ENCODE assay signal across 9 cellular contexts in the genomic region with DNA sequence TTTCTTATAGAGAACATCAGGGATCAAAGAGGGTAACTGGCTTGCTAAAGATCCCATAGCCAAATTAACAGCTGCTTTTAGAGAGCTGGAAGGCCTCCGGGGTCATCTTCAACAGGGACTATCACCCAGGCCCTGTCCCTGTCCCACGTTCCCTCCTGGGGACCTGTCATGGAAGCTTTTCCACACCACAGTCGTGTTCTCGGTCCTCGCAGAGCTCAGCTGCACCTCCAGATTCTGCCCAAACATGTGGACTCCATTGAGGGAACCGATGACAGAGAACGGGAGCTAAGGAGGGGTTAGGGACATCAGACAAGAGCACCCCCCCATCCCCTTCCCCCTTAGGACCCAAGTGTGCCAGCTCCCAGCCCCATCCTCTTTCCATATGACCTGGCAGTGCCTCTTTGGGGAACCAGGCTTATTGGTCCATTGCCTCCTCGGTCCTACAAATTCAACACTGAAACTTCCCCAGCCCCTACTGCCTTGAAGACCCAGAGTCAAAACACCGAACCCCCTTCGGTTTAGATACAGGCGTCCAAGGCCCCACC. TPM values are rescaled to one million over a fixed set of nuclear protein-coding genes. Genes with fewer than 3 reads are reported as not detected.
DNase-seq lines count a peak whose midpoint lies in the region; ATAC-seq and TF ChIP-seq lines count a peak whose summit lies in the region.
"Had no signal": no experiment of that assay in that cellular context is flagged by ENCODE, and none has a peak within 500 bp of the region (broad histone marks: within the 10 kb centered on the region; RNA-seq: fewer than 3 reads in every experiment).

No MANE protein-coding gene starts in this region.

- peaks cover 33 to 53% (median 46%) of the 10 kb centered on the region in 3 donors for H3K4me1 Mint-ChIP-seq in CD8-positive, alpha-beta memory T cell

- POLR2A ChIA-PET in CD8-positive, alpha-beta memory T cell (lab: Charles Lee) = interaction anchor here (1.3 to 2.1 kb wide), 4 partner anchors 12 to 64 kb away, joined by 3 to 8 read pairs (median 5); partner anchors contain the start of genes AKT1S1 and TBC1D17

- DNase-seq in CD8-positive, alpha-beta memory T cell = no peak
- DNase-seq in Peyer's patch (no peak), epithelial cell of esophagus (ENCODE audit: low read depth) (no peak), ovary (no peak), posterior vena cava (ENCODE audit: low spot score) (no peak)
- DNase-seq: activated CD4-positive, CD25-positive, alpha-beta regulatory T cell treated with anti-CD3 and anti-CD28 coated beads, Interleukin-2, amount 50 U/mL, for 72 hours had no signal

- peak overlapping the region; percentile 90 to 98 (median 96) for H3K4me3 Mint-ChIP-seq in CD8-positive, alpha-beta memory T cell

- peak overlapping the region; percentile 96 to 100 (median 100) for H3K27ac Mint-ChIP-seq in CD8-positive, alpha-beta memory T cell

- H3K9me3 Mint-ChIP-seq in CD8-positive, alpha-beta memory T cell = no peaks in the 10 kb centered on the region

- peaks cover 0 to 4% of the 10 kb centered on the region in 2 donors for H3K27me3 Mint-ChIP-seq in CD8-positive, alpha-beta memory T cell

- H3K36me3 Mint-ChIP-seq in CD8-positive, alpha-beta memory T cell = peaks cover 0 to 11% (median 0%) of the 10 kb centered on the region in 3 donors

- no peak for ATAC-seq in GM19351 (IDR thresholded peaks at IDR 0.05; ENCODE audit: unreplicated experiment)
- ATAC-seq in GM21367 (IDR thresholded peaks at IDR 0.05; ENCODE audit: unreplicated experiment) = no peak
- ATAC-seq in GM21737 (IDR thresholded peaks at IDR 0.05; ENCODE audit: unreplicated experiment) = no peak

- H3K36me3 ChIP-seq in CD8-positive, alpha-beta memory T cell (ENCODE audit: insufficient read depth, low read length) = no peaks in the 10 kb centered on the region
- no peaks in the 10 kb centered on the region for H3K36me3 ChIP-seq in Peyer's patch
- H3K36me3 ChIP-seq in ovary = no peaks in the 10 kb centered on the region

- no peaks in the 10 kb centered on the region for H3K27me3 ChIP-seq in CD8-positive, alpha-beta memory T cell (ENCODE audit: insufficient read depth, low read length, poor library complexity, severe bottlenecking)
- H3K27me3 ChIP-seq in Peyer's patch (no peaks in the 10 kb centered on the region), ovary (no peaks in the 10 kb centered on the region)

- TF ChIP-seq CTCF in Peyer's patch (IDR thresholded peaks at IDR 0.05) (no peak), epithelial cell of esophagus (IDR thresholded peaks at IDR 0.05; ENCODE audit: insufficient read depth, low read depth, low read length, missing control alignments) (no peak), ovary (IDR thresholded peaks at IDR 0.05) (no peak)

- no peak for TF ChIP-seq POLR2A in Peyer's patch (IDR thresholded peaks at IDR 0.05)
- no peak for TF ChIP-seq POLR2A in ovary (IDR thresholded peaks at IDR 0.05)

- WGBS in ovary, 3 donors = 32 to 37% (median 36%) methylated on average over 11 of the region's 11 CpGs

- intact Hi-C loops in ovary (cut with DNase I) = no loop called here
- intact Hi-C loops in posterior vena cava (cut with DNase I) = no loop called here

- H3K27ac ChIP-seq in CD8-positive, alpha-beta memory T cell (ENCODE audit: low read depth, low read length) = peak overlapping the region; percentile 100
- H3K27ac ChIP-seq in Peyer's patch (peak overlapping the region; percentile 75 to 86 (median 80)), ovary (peak overlapping the region; percentile 86 to 87)

- TF ChIP-seq EP300 in ovary (IDR thresholded peaks at IDR 0.05) = no peak

- CTCF ChIA-PET in CD8-positive, alpha-beta memory T cell (lab: Charles Lee) = interaction anchor here (1.2 to 2.0 kb wide), 5 partner anchors 38 to 95 kb away, joined by 3 to 8 read pairs (median 4); partner anchors contain the start of genes AKT1S1, AP2A1, PTOV1 and TBC1D17

- peak overlapping the region; percentile 100 for H3K4me3 ChIP-seq in CD8-positive, alpha-beta memory T cell (ENCODE audit: low read length)
- H3K4me3 ChIP-seq in Peyer's patch (peak overlapping the region; percentile 52 to 80 (median 58)), epithelial cell of esophagus (ENCODE audit: low read length) (peak overlapping the region; percentile 88), ovary (peak overlapping the region; percentile 66)

- H3K4me1 ChIP-seq in CD8-positive, alpha-beta memory T cell (ENCODE audit: insufficient read depth, low read length) = peaks cover 32% of the 10 kb centered on the region
- H3K4me1 ChIP-seq in Peyer's patch = peaks cover 0 to 36% (median 7%) of the 10 kb centered on the region in 4 donors
- H3K4me1 ChIP-seq in ovary (ENCODE audit: insufficient read depth) = peaks cover 7% of the 10 kb centered on the region

- no peaks in the 10 kb centered on the region for H3K9me3 ChIP-seq in CD8-positive, alpha-beta memory T cell (ENCODE audit: low read length)
- H3K9me3 ChIP-seq in Peyer's patch = no peaks in the 10 kb centered on the region
- H3K9me3 ChIP-seq in ovary = no peaks in the 10 kb centered on the region

RNA-seq across cellular contexts. Expression of gene FUZ, which starts 0.6 kb away (rescaled TPM):
- 10 to 100 TPM; 26.1 to 30.1 TPM for total RNA-seq in CD8-positive, alpha-beta memory T cell
- polyA plus RNA-seq in CD8-positive, alpha-beta memory T cell = 4.5 TPM
- total RNA-seq in Peyer's patch (10 to 100 TPM in 3 of 4 donors, 1 to 10 TPM in 1; 4.1 to 13.8 (median 12.3) TPM), ovary (10 to 100 TPM; 23.3 to 48.6 (median 27.5) TPM), posterior vena cava (10 to 100 TPM in 1 of 2 donors, 1 to 10 TPM in 1; 6.9 to 12.2 TPM)
- polyA plus RNA-seq in ovary = 10 to 100 TPM; 13.4 to 36.9 TPM

RNA-seq across cellular contexts. Expression of gene MED25, which starts 5.6 kb away (rescaled TPM):
- total RNA-seq in CD8-positive, alpha-beta memory T cell = 10 to 100 TPM; 42.3 to 47.2 TPM
- polyA plus RNA-seq in CD8-positive, alpha-beta memory T cell = 23.7 TPM
- 10 to 100 TPM; 29.7 to 57.7 (median 41.8) TPM for total RNA-seq in Peyer's patch
- 10 to 100 TPM; 30.3 to 89.9 (median 85.3) TPM for total RNA-seq in ovary
- polyA plus RNA-seq in ovary = 10 to 100 TPM; 34.3 to 67.4 TPM
- total RNA-seq in posterior vena cava = 10 to 100 TPM; 25.6 to 25.9 TPM

RNA-seq across cellular contexts. Expression of gene PTOV1, which starts 38.4 kb away (rescaled TPM):
- total RNA-seq in CD8-positive, alpha-beta memory T cell = 10 to 100 TPM; 91.9 to 93.7 TPM
- polyA plus RNA-seq in CD8-positive, alpha-beta memory T cell = 47.7 TPM
- 100 to 1,000 TPM in 2 of 4 donors, 10 to 100 TPM in 2; 80.0 to 153 (median 95.9) TPM for total RNA-seq in Peyer's patch
- 100 to 1,000 TPM; 108 to 256 (median 206) TPM for total RNA-seq in ovary
- polyA plus RNA-seq in ovary = 100 to 1,000 TPM in 1 of 2 donors, 10 to 100 TPM in 1; 22.2 to 186 TPM
- 10 to 100 TPM; 78.7 to 95.2 TPM for total RNA-seq in posterior vena cava

RNA-seq across cellular contexts. Expression of gene AP2A1, which starts 45.7 kb away (rescaled TPM):
- total RNA-seq in CD8-positive, alpha-beta memory T cell = 10 to 100 TPM; 82.5 to 87.7 TPM
- polyA plus RNA-seq in CD8-positive, alpha-beta memory T cell = 10.1 TPM
- total RNA-seq in Peyer's patch = 100 to 1,000 TPM in 1 of 4 donors, 10 to 100 TPM in 3; 57.8 to 102 (median 85.1) TPM
- total RNA-seq in ovary = 100 to 1,000 TPM in 3 of 7 donors, 10 to 100 TPM in 4; 56.0 to 126 (median 99.3) TPM
- polyA plus RNA-seq in ovary = 10 to 100 TPM; 37.8 to 72.2 TPM
- 10 to 100 TPM; 81.7 to 88.1 TPM for total RNA-seq in posterior vena cava

RNA-seq across cellular contexts. Expression of gene TSKS, which starts 49.4 kb away (rescaled TPM):
- under 1 TPM; 0.42 to 0.79 TPM for total RNA-seq in CD8-positive, alpha-beta memory T cell
- polyA plus RNA-seq in CD8-positive, alpha-beta memory T cell = not detected
- total RNA-seq in Peyer's patch = not detected
- total RNA-seq in ovary = under 1 TPM in 3 of 7 donors, not detected in 4; 0.32 to 0.71 (median 0.46) TPM
- under 1 TPM; 0.15 to 0.30 TPM for polyA plus RNA-seq in ovary
- total RNA-seq in posterior vena cava = 1 to 10 TPM; 2.0 to 2.7 TPM
